ENCODE assay signal across 18 cellular contexts in the genomic region with DNA sequence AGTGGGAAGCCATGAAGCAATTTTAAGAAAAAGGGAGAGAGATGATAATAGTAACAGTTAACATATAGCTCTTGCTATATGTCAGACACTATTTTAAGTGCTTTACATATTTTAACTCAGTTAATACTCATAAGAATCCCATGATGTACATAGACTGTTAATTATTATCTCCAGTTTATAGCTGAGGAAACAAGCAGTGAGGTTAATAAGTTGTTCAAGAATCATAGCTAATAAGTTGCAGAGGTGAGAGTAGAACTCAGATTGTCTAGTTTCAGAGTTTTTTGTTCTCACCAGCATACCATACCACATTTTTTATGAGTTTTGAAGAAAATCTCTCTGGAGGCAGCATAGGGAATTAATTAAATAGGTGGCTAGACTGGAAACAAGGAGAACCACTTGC.
DNase-seq lines count a peak whose midpoint lies in the region; ATAC-seq and TF ChIP-seq lines count a peak whose summit lies in the region.
"Had no signal": no experiment of that assay in that cellular context is flagged by ENCODE, and none has a peak within 500 bp of the region (broad histone marks: within the 10 kb centered on the region; RNA-seq: fewer than 3 reads in every experiment).

No MANE protein-coding gene starts in this region.

- no peaks in the 10 kb centered on the region for H3K27me3 ChIP-seq in dorsolateral prefrontal cortex
- H3K27me3 ChIP-seq in SJCRH30, result no peaks in the 10 kb centered on the region
- H3K27me3 ChIP-seq: breast epithelium, spleen had no signal

- H3K27me3 Mint-ChIP-seq in activated T-cell treated with anti-CD3 and anti-CD28 coated beads, Interleukin-2, amount 50 U/mL, for 72 hours (ENCODE audit: low read depth), result no peaks in the 10 kb centered on the region

- no peaks in the 10 kb centered on the region for H3K4me1 ChIP-seq in SJCRH30
- H3K4me1 ChIP-seq: breast epithelium, spleen had no signal

- intact Hi-C loops in dorsolateral prefrontal cortex (cut with DNase I), result no loop called here

- H3K9me3 ChIP-seq in SJCRH30 (replicated peaks), result no peaks in the 10 kb centered on the region
- H3K9me3 ChIP-seq: breast epithelium had no signal

- ATAC-seq in GM18858 (IDR thresholded peaks at IDR 0.05; ENCODE audit: unreplicated experiment) (peak; percentile 59), GM21381 (IDR thresholded peaks at IDR 0.05; ENCODE audit: unreplicated experiment) (peak; percentile 87), HG02943 (IDR thresholded peaks at IDR 0.05; ENCODE audit: low read depth, unreplicated experiment) (peak; percentile 89), HG03460 (IDR thresholded peaks at IDR 0.05; ENCODE audit: unreplicated experiment) (peak; percentile 92)
- ATAC-seq in activated T-cell treated with anti-CD3 and anti-CD28 coated beads, Interleukin-2, amount 50 U/mL, for 72 hours (replicated peaks in 1 of 2), result no peak
- ATAC-seq: left colon, Panc1 had no signal

- H3K27ac ChIP-seq in dorsolateral prefrontal cortex (no peak overlapping the region), SJCRH30 (no peak overlapping the region)
- H3K27ac ChIP-seq: breast epithelium, spleen had no signal

- H3K4me3 ChIP-seq in dorsolateral prefrontal cortex, result no peak overlapping the region
- no peak overlapping the region for H3K4me3 ChIP-seq in SJCRH30
- H3K4me3 ChIP-seq: breast epithelium, spleen had no signal

- H3K36me3 ChIP-seq in SJCRH30, result no peaks in the 10 kb centered on the region
- H3K36me3 ChIP-seq: breast epithelium, spleen had no signal

- no peak for DNase-seq in NCI-H2081 treated with DMSO at 0.1 percent for 48 hours (lab: John Stamatoyannopoulos, UW)
- DNase-seq in dorsolateral prefrontal cortex, result no peak
- DNase-seq in SJCRH30, result no peak
- no peak for DNase-seq in activated T-cell treated with anti-CD3 and anti-CD28 coated beads, Interleukin-2, amount 50 U/mL, for 72 hours
- DNase-seq: activated CD4-positive, CD25-positive, alpha-beta regulatory T cell; activated CD8-positive, alpha-beta memory T cell treated with anti-CD3 and anti-CD28 coated beads, Interleukin-2, amount 50 U/mL, for 4 hours; hippocampal formation; left colon; NCI-H1436 treated with DMSO at 0.1 percent for 48 hours; NCI-H524; spleen had no signal

- H3K9me3 Mint-ChIP-seq in activated T-cell treated with anti-CD3 and anti-CD28 coated beads, Interleukin-2, amount 50 U/mL, for 72 hours, result no peaks in the 10 kb centered on the region
- H3K9me3 Mint-ChIP-seq: activated naive CD4-positive, alpha-beta T cell treated with anti-CD3 and anti-CD28 coated beads, Interleukin-2, amount 50 U/mL, for 24 hours had no signal

- H3K27ac Mint-ChIP-seq in activated T-cell treated with anti-CD3 and anti-CD28 coated beads, Interleukin-2, amount 50 U/mL, for 72 hours, result no peak overlapping the region
- H3K27ac Mint-ChIP-seq: activated naive CD4-positive, alpha-beta T cell treated with anti-CD3 and anti-CD28 coated beads, Interleukin-2, amount 50 U/mL, for 24 hours had no signal

- H3K36me3 Mint-ChIP-seq in activated T-cell treated with anti-CD3 and anti-CD28 coated beads, Interleukin-2, amount 50 U/mL, for 72 hours (ENCODE audit: insufficient read depth in 2 of 2), result no peaks in the 10 kb centered on the region
- H3K36me3 Mint-ChIP-seq: activated naive CD4-positive, alpha-beta T cell treated with anti-CD3 and anti-CD28 coated beads, Interleukin-2, amount 50 U/mL, for 24 hours had no signal

- H3K4me1 Mint-ChIP-seq in activated T-cell treated with anti-CD3 and anti-CD28 coated beads, Interleukin-2, amount 50 U/mL, for 72 hours (ENCODE audit: low read depth), result no peaks in the 10 kb centered on the region
- H3K4me1 Mint-ChIP-seq: activated naive CD4-positive, alpha-beta T cell treated with anti-CD3 and anti-CD28 coated beads, Interleukin-2, amount 50 U/mL, for 24 hours had no signal

- H3K4me3 Mint-ChIP-seq in activated T-cell treated with anti-CD3 and anti-CD28 coated beads, Interleukin-2, amount 50 U/mL, for 72 hours, result no peak overlapping the region
- H3K4me3 Mint-ChIP-seq: activated naive CD4-positive, alpha-beta T cell treated with anti-CD3 and anti-CD28 coated beads, Interleukin-2, amount 50 U/mL, for 24 hours had no signal

- TF ChIP-seq CTCF in dorsolateral prefrontal cortex (IDR thresholded peaks at IDR 0.05 in 54 of 56, conservative IDR thresholded peaks at IDR 0.05 in 2 of 56; ENCODE audit: low read depth in 1 of 56, partially characterized antibody in 56 of 56), result no peak

Comparison
In these comparisons a context has a peak if more than half of its experiments do, and no peak if none do; other contexts are left out.
1. ATAC-seq: peak in GM18858 (single experiment), GM21381 (single experiment), HG02943 (single experiment) and HG03460 (single experiment); none in activated T-cell treated with anti-CD3 and anti-CD28 coated beads, Interleukin-2, amount 50 U/mL, for 72 hours (0 of 2).